Comparison of ENCODE assay signal across 19 cellular contexts in genomic region chr12:116720129-116720528, GRCh38.
"Had no signal": no experiment of that assay in that cellular context is flagged by ENCODE, and none has a peak within 500 bp of the region (broad histone marks: within the 10 kb centered on the region; RNA-seq: fewer than 3 reads in every experiment).

No MANE protein-coding gene starts in this region.

- H3K4me1 ChIP-seq: prostate gland, right lobe of liver had no signal

- H3K27me3 ChIP-seq: left lung, right lobe of liver had no signal

- ATAC-seq: activated CD8-positive, alpha-beta T cell treated with anti-CD3 and anti-CD28 coated beads, Interleukin-2, amount 10 ng/mL, durations not matched to agents 7 days and 5 days; activated naive CD4-positive, alpha-beta T cell treated with anti-CD3 and anti-CD28 coated beads, Interleukin-2, amount 50 U/mL, for 72 hours; right lobe of liver; stimulated activated effector memory CD8-positive, alpha-beta T cell treated with anti-CD3 and anti-CD28 coated beads, Interleukin-12 subunit alpha, Interleukin-12 subunit beta, amount 100 ng/mL, for 72 hours had no signal

- H3K36me3 ChIP-seq: prostate gland had no signal

- H3K4me3 ChIP-seq: left lung, prostate gland, right lobe of liver, SK-N-MC, thoracic aorta had no signal

- DNase-seq: activated CD4-positive, alpha-beta T cell treated with anti-CD3 and anti-CD28 coated beads, Interleukin-2, amount 10 ng/mL, durations not matched to agents 7 days and 5 days; activated CD4-positive, CD25-positive, alpha-beta regulatory T cell; activated CD8-positive, alpha-beta memory T cell treated with anti-CD3 and anti-CD28 coated beads, Interleukin-2, amount 50 U/mL, for 48 hours; activated CD8-positive, alpha-beta T cell treated with anti-CD3 and anti-CD28 coated beads, Interleukin-2, amount 10 ng/mL, durations not matched to agents 7 days and 5 days; activated effector memory CD4-positive, alpha-beta T cell treated with anti-CD3 and anti-CD28 coated beads, Interleukin-2, amount 50 U/mL, for 16 hours; activated T-cell treated with anti-CD3 and anti-CD28 coated beads, Interleukin-2, amount 50 U/mL, for 48 hours; endodermal cell; foreskin fibroblast; hippocampal formation; islet precursor cell; left lung; right lobe of liver; stimulated activated CD4-positive, alpha-beta T cell treated with anti-CD3 and anti-CD28 coated beads, Interleukin-4, amount 100 ng/mL, for 24 hours had no signal

- H3K27ac ChIP-seq: epithelial cell of prostate, left lung, prostate gland, right lobe of liver, SK-N-MC, thoracic aorta had no signal

- H3K9me3 ChIP-seq: left lung, prostate gland, right lobe of liver, thoracic aorta had no signal
